ENCODE assay signal across 8 cellular contexts in the genomic region with DNA sequence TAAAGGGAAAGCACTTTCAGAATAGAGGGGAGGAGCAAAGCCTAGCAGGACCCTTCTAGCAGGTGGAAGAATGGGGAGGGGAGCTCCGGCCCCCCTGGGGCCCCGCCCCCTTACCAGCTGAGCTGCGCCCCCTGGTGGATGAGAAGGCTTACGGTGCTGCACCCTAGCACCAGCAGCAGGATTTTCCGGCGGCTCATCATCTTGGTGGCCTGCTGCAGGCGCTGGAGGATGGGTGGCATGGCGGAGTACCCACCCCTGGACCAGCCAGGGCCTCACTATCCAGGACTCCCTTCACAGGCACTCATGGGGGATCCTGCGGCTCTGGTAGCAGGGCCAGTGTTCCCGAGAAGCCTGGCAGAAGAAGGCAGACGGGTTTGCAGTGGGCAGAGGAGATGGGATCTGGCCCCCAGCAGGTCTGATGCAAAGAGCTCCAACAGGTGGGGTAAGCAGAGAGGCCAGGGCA. TPM values are rescaled to one million over a fixed set of nuclear protein-coding genes. Genes with fewer than 3 reads are reported as not detected.
DNase-seq lines count a peak whose midpoint lies in the region; ATAC-seq and TF ChIP-seq lines count a peak whose summit lies in the region.

No MANE protein-coding gene starts in this region.

- no peak overlapping the region for H3K27ac Mint-ChIP-seq in Calu3 (ENCODE audit: unreplicated experiment)

- no TSS peak for BruUV-seq in Calu3 (replicated peaks; lab: Mats Ljungman, UMichigan)

- no peak for TF ChIP-seq POLR2A in breast epithelium (IDR thresholded peaks at IDR 0.05)

- no peaks in the 10 kb centered on the region for H3K36me3 ChIP-seq in HEK293 (ENCODE audit: control insufficient read depth in 2 of 2, insufficient read depth in 1 of 2, low read length in 2 of 2)
- no peaks in the 10 kb centered on the region for H3K36me3 ChIP-seq in breast epithelium

- H3K4me1 Mint-ChIP-seq in Calu3 (ENCODE audit: low read depth, unreplicated experiment), result peaks cover 17% of the 10 kb centered on the region

- no peak overlapping the region for H3K27ac ChIP-seq in HEK293 (ENCODE audit: extremely low read depth, low read depth, low read length)
- H3K27ac ChIP-seq in breast epithelium, result no peak overlapping the region

- no peaks in the 10 kb centered on the region for H3K4me1 ChIP-seq in HEK293 (ENCODE audit: control insufficient read depth, insufficient read depth, low read length)
- H3K4me1 ChIP-seq in breast epithelium, result no peaks in the 10 kb centered on the region

- H3K27me3 ChIP-seq in breast epithelium, result peaks cover 0 to 13% of the 10 kb centered on the region in 2 donors

- H3K36me3 Mint-ChIP-seq in Calu3 (ENCODE audit: insufficient read depth, unreplicated experiment), result peaks cover 5% of the 10 kb centered on the region

- intact Hi-C loops in Calu3 (cut with micrococcal nuclease; ENCODE audit: unreplicated experiment), result no loop called here
- intact Hi-C loops in breast epithelium (cut with DNase I; ENCODE audit: low total_unique reads), result no loop called here

- no peak for ATAC-seq in GM19351 (IDR thresholded peaks at IDR 0.05; ENCODE audit: unreplicated experiment)

- CTCF ChIA-PET in Calu3 (lab: Charles Lee), result interaction anchor here (0.6 to 2.0 kb wide), 13 partner anchors 9 to 365 kb away, joined by 3 to 16 read pairs (median 4); partner anchors contain the start of genes CST6 and PACS1
- CTCF ChIA-PET in HEK293 (lab: Yijun Ruan, JAX), result interaction anchor here (0.6 to 5.3 kb wide), 46 partner anchors 9 to 1742 kb away, joined by 3 to 49 read pairs (median 4); partner anchors contain the start of genes BANF1, CATSPER1, CST6 and EIF1AD

- POLR2A ChIA-PET in HEK293 (lab: Yijun Ruan, JAX), result interaction anchor here (0.6 to 1.3 kb wide), 5 partner anchors 10 to 43 kb away, joined by 3 to 4 read pairs (median 4); partner anchors contain the start of genes BANF1 and EIF1AD

- no peaks in the 10 kb centered on the region for H3K9me3 ChIP-seq in HEK293 (ENCODE audit: control insufficient read depth, insufficient read depth, low read depth, low read length)
- H3K9me3 ChIP-seq in breast epithelium, result no peaks in the 10 kb centered on the region

- H3K9me3 Mint-ChIP-seq in Calu3 (ENCODE audit: low read depth, unreplicated experiment), result no peaks in the 10 kb centered on the region

- H3K27me3 Mint-ChIP-seq in Calu3 (ENCODE audit: unreplicated experiment), result peaks cover 42% of the 10 kb centered on the region

- DNase-seq in Calu3 (peak; percentile 87), NCI-H345 (lab: John Stamatoyannopoulos, UW) (peak; percentile 87), breast epithelium (ENCODE audit: low spot score in 2 of 2) (peak; percentile 50 to 69), islet precursor cell (peak; percentile 91)
- DNase-seq in activated CD4-positive, CD25-positive, alpha-beta regulatory T cell (lab: John Stamatoyannopoulos, UW), result peak; percentile 67 to 76 (median 72)
- DNase-seq in stimulated activated CD4-positive, alpha-beta T cell treated with anti-CD3 and anti-CD28 coated beads, Interleukin-15, amount 100 ng/mL, for 48 hours (ENCODE audit: low read depth in 2 of 2), result peak; percentile 61 to 84

- TF ChIP-seq CTCF in Calu3 (IDR thresholded peaks at IDR 0.05; ENCODE audit: unreplicated experiment) (peak; percentile 89), HEK293 (tag by site-specific recombination; IDR thresholded peaks at IDR 0.05) (peak; percentile 78), breast epithelium (IDR thresholded peaks at IDR 0.05) (peak; percentile 76 to 84 (median 76))

- peak overlapping the region; percentile 46 for H3K4me3 Mint-ChIP-seq in Calu3 (ENCODE audit: low read depth, unreplicated experiment)

- no peak overlapping the region for H3K4me3 ChIP-seq in HEK293 (ENCODE audit: low read depth, low read length)
- no peak overlapping the region for H3K4me3 ChIP-seq in breast epithelium

TF ChIP-seq in HEK293, 187 proteins besides CTCF, POLR2A, EP300 and RAD21 (continues in another document):
- TF ChIP-seq ZNF785 (tag by site-specific recombination; IDR thresholded peaks at IDR 0.05) (no peak), ZEB2 (tag by site-specific recombination; IDR thresholded peaks at IDR 0.05) (0 out of 2 replicates have a peak, but pooled peaks have one; percentile 14), PATZ1 (tag by site-specific recombination; IDR thresholded peaks at IDR 0.05) (peak; percentile 92), ZSCAN4 (tag by site-specific recombination; IDR thresholded peaks at IDR 0.05) (no peak), KLF16 (tag by site-specific recombination; IDR thresholded peaks at IDR 0.05) (peak; percentile 73), ZNF660 (tag by site-specific recombination; IDR thresholded peaks at IDR 0.05) (0 out of 2 replicates have a peak, but pooled peaks have one; percentile 24), ZNF341 (tag by site-specific recombination; IDR thresholded peaks at IDR 0.05; ENCODE audit: low read depth) (0 out of 2 replicates have a peak, but pooled peaks have one; percentile 8), ZNF169 (tag by site-specific recombination; IDR thresholded peaks at IDR 0.05) (no peak), ZNF626 (tag by site-specific recombination; IDR thresholded peaks at IDR 0.05) (no peak), KLF9 (tag by site-specific recombination; IDR thresholded peaks at IDR 0.05; ENCODE audit: low read depth) (peak; percentile 92), SP7 (tag by site-specific recombination; IDR thresholded peaks at IDR 0.05) (0 out of 2 replicates have a peak, but pooled peaks have one; percentile 13), ZNF654 (tag by site-specific recombination; IDR thresholded peaks at IDR 0.05; ENCODE audit: low read depth) (peak; percentile 28), ZNF585B (tag by site-specific recombination; IDR thresholded peaks at IDR 0.05) (no peak), GLIS1 (tag by site-specific recombination; IDR thresholded peaks at IDR 0.05) (peak; percentile 37; the same call in 1 of the 2 replicates)
- TF ChIP-seq, protein P1, sequence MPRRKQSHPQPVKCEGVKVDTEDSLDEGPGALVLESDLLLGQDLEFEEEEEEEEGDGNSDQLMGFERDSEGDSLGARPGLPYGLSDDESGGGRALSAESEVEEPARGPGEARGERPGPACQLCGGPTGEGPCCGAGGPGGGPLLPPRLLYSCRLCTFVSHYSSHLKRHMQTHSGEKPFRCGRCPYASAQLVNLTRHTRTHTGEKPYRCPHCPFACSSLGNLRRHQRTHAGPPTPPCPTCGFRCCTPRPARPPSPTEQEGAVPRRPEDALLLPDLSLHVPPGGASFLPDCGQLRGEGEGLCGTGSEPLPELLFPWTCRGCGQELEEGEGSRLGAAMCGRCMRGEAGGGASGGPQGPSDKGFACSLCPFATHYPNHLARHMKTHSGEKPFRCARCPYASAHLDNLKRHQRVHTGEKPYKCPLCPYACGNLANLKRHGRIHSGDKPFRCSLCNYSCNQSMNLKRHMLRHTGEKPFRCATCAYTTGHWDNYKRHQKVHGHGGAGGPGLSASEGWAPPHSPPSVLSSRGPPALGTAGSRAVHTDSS (tag by site-specific recombination; IDR thresholded peaks at IDR 0.05), result no peak
- TF ChIP-seq, protein P2, sequence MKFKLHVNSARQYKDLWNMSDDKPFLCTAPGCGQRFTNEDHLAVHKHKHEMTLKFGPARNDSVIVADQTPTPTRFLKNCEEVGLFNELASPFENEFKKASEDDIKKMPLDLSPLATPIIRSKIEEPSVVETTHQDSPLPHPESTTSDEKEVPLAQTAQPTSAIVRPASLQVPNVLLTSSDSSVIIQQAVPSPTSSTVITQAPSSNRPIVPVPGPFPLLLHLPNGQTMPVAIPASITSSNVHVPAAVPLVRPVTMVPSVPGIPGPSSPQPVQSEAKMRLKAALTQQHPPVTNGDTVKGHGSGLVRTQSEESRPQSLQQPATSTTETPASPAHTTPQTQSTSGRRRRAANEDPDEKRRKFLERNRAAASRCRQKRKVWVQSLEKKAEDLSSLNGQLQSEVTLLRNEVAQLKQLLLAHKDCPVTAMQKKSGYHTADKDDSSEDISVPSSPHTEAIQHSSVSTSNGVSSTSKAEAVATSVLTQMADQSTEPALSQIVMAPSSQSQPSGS (tag by site-specific recombination; IDR thresholded peaks at IDR 0.05; ENCODE audit: low read depth), result no peak

RNA-seq across cellular contexts. Expression of gene GAL3ST3, which starts 3.8 kb away (rescaled TPM):
- total RNA-seq in Calu3 (2022), result not detected in 2 replicates
- total RNA-seq in breast epithelium, result under 1 TPM in 1 of 3 donors, not detected in 2; 0.29 TPM

RNA-seq across cellular contexts. Expression of gene SF3B2, which starts 7.0 kb away (rescaled TPM):
- total RNA-seq in Calu3 (2022) (167 and 173 TPM in 2 replicates), breast epithelium (100 to 1,000 TPM; 144 to 163 (median 154) TPM)

RNA-seq across cellular contexts. Expression of gene CATSPER1, which starts 18.9 kb away (rescaled TPM):
- total RNA-seq in Calu3 (2022), result 1.0 and 2.6 TPM in 2 replicates
- total RNA-seq in breast epithelium, result 1 to 10 TPM in 1 of 3 donors, under 1 TPM in 1, not detected in 1; 0.32 to 1.3 TPM

RNA-seq across cellular contexts. Expression of gene PACS1, which starts 24.9 kb away (rescaled TPM):
- total RNA-seq in Calu3 (2022) (44.7 and 47.9 TPM in 2 replicates), breast epithelium (10 to 100 TPM; 37.9 to 40.6 (median 38.6) TPM)

RNA-seq across cellular contexts. Expression of gene CST6, which starts 33.4 kb away (rescaled TPM):
- total RNA-seq in Calu3 (2022) (21.5 and 27.2 TPM in 2 replicates), breast epithelium (under 1 TPM in 2 of 3 donors, not detected in 1; 0.59 to 0.98 TPM)
